ENCODE assay signal across 9 cellular contexts in genomic region chr11:65607614-65608426, GRCh38. TPM values are rescaled to one million over a fixed set of nuclear protein-coding genes. Genes with fewer than 3 reads are reported as not detected.
DNase-seq lines count a peak whose midpoint lies in the region; ATAC-seq and TF ChIP-seq lines count a peak whose summit lies in the region.
"Had no signal": no experiment of that assay in that cellular context is flagged by ENCODE, and none has a peak within 500 bp of the region (broad histone marks: within the 10 kb centered on the region; RNA-seq: fewer than 3 reads in every experiment).

No MANE protein-coding gene starts in this region.

- DNase-seq in activated naive CD8-positive, alpha-beta T cell treated with anti-CD3 and anti-CD28 coated beads, Interleukin-2, amount 50 U/mL, for 24 hours: no peak
- DNase-seq in iPS DF 6.9 (ENCODE audit: low read depth, low spot score) (no peak), tibial nerve (ENCODE audit: low spot score in 2 of 2) (no peak), spleen (no peak), posterior vena cava (ENCODE audit: low spot score) (no peak)
- DNase-seq: activated naive CD4-positive, alpha-beta T cell treated with anti-CD3 and anti-CD28 coated beads, Interleukin-2, amount 10 ng/mL, durations not matched to agents 7 days and 5 days; NCI-H2227 treated with DMSO at 0.1 percent for 48 hours had no signal

- no peak overlapping the region for H3K4me3 Mint-ChIP-seq in activated naive CD8-positive, alpha-beta T cell
- H3K4me3 Mint-ChIP-seq in activated naive CD8-positive, alpha-beta T cell treated with anti-CD3 and anti-CD28 coated beads, Interleukin-2, amount 50 U/mL, for 24 hours: no peak overlapping the region
- H3K4me3 Mint-ChIP-seq: activated naive CD4-positive, alpha-beta T cell treated with anti-CD3 and anti-CD28 coated beads, Interleukin-2, amount 10 ng/mL, durations not matched to agents 7 days and 5 days had no signal

- H3K4me3 ChIP-seq in iPS DF 6.9 (ENCODE audit: low read length) (peak overlapping the region; percentile 40; the same call in 1 of the 2 replicates), tibial nerve (peak overlapping the region in 2 of 4 donors; percentile 24 to 47), spleen (peak overlapping the region in 4 of 8 donors; percentile 7 to 48 (median 12))

- no peak for ATAC-seq in activated naive CD8-positive, alpha-beta T cell treated with anti-CD3 and anti-CD28 coated beads, Interleukin-2, amount 50 U/mL, for 24 hours

- no peak for TF ChIP-seq EP300 in tibial nerve (IDR thresholded peaks at IDR 0.05)

- 0 out of 2 replicates have a peak, but pooled peaks cover 3% of the 10 kb centered on the region for H3K36me3 ChIP-seq in iPS DF 6.9 (ENCODE audit: control insufficient read depth, insufficient read depth, low read length)
- H3K36me3 ChIP-seq in tibial nerve: peaks cover 8 to 75% (median 21%) of the 10 kb centered on the region in 3 donors
- H3K36me3 ChIP-seq in spleen: peaks cover 0 to 97% (median 78%) of the 10 kb centered on the region in 6 donors

- no CpG with 5 or more reads among the region's 37 CpGs for WGBS in iPS DF 6.9 (ENCODE audit: insufficient coverage, insufficient read length)
- 73 to 78% methylated on average over 34 to 37 of the region's 37 CpGs for WGBS in tibial nerve, 2 donors
- 84 to 93% (median 92%) methylated on average over 37 of the region's 37 CpGs for WGBS in spleen, 5 donors

- H3K27me3 Mint-ChIP-seq in activated naive CD8-positive, alpha-beta T cell: no peaks in the 10 kb centered on the region
- H3K27me3 Mint-ChIP-seq in activated naive CD8-positive, alpha-beta T cell treated with anti-CD3 and anti-CD28 coated beads, Interleukin-2, amount 50 U/mL, for 24 hours: no peaks in the 10 kb centered on the region
- H3K27me3 Mint-ChIP-seq: activated naive CD4-positive, alpha-beta T cell treated with anti-CD3 and anti-CD28 coated beads, Interleukin-2, amount 10 ng/mL, durations not matched to agents 7 days and 5 days had no signal

- H3K9me3 ChIP-seq in iPS DF 6.9 (ENCODE audit: control insufficient read depth, insufficient read depth, low read length) (no peaks in the 10 kb centered on the region), tibial nerve (no peaks in the 10 kb centered on the region), spleen (no peaks in the 10 kb centered on the region)

- intact Hi-C loops in spleen (cut with DNase I; ENCODE audit: low total_unique reads) (no loop called here), posterior vena cava (cut with DNase I) (no loop called here)

- H3K27ac Mint-ChIP-seq in activated naive CD8-positive, alpha-beta T cell: peak overlapping the region; percentile 64
- H3K27ac Mint-ChIP-seq in activated naive CD8-positive, alpha-beta T cell treated with anti-CD3 and anti-CD28 coated beads, Interleukin-2, amount 50 U/mL, for 24 hours: no peak overlapping the region

- no peak for TF ChIP-seq POLR2A in tibial nerve (IDR thresholded peaks at IDR 0.05)
- no peak for TF ChIP-seq POLR2A in spleen (IDR thresholded peaks at IDR 0.05)

- H3K4me1 Mint-ChIP-seq in activated naive CD8-positive, alpha-beta T cell (ENCODE audit: low read depth): peaks cover 28% of the 10 kb centered on the region
- peaks cover 32% of the 10 kb centered on the region for H3K4me1 Mint-ChIP-seq in activated naive CD8-positive, alpha-beta T cell treated with anti-CD3 and anti-CD28 coated beads, Interleukin-2, amount 50 U/mL, for 24 hours

- H3K27me3 ChIP-seq in iPS DF 6.9 (ENCODE audit: control insufficient read depth, insufficient read depth, low read length) (no peaks in the 10 kb centered on the region), tibial nerve (no peaks in the 10 kb centered on the region), spleen (replicated peaks in 1 of 7) (no peaks in the 10 kb centered on the region)

- H3K27ac ChIP-seq in iPS DF 6.9 (ENCODE audit: low read length) (no peak overlapping the region), tibial nerve (peak overlapping the region; percentile 31 to 96 (median 58)), spleen (peak overlapping the region in 4 of 8 donors; percentile 17 to 79 (median 40))

- H3K4me1 ChIP-seq in iPS DF 6.9 (ENCODE audit: control insufficient read depth, insufficient read depth, low read length): peaks cover 3% of the 10 kb centered on the region
- H3K4me1 ChIP-seq in tibial nerve: peaks cover 0 to 68% (median 48%) of the 10 kb centered on the region in 4 donors
- peaks cover 49 to 81% (median 67%) of the 10 kb centered on the region in 6 donors for H3K4me1 ChIP-seq in spleen

- H3K36me3 Mint-ChIP-seq in activated naive CD8-positive, alpha-beta T cell: peaks cover 4% of the 10 kb centered on the region
- peaks cover 30% of the 10 kb centered on the region for H3K36me3 Mint-ChIP-seq in activated naive CD8-positive, alpha-beta T cell treated with anti-CD3 and anti-CD28 coated beads, Interleukin-2, amount 50 U/mL, for 24 hours (ENCODE audit: low read depth)

- no peaks in the 10 kb centered on the region for H3K9me3 Mint-ChIP-seq in activated naive CD8-positive, alpha-beta T cell (ENCODE audit: low read depth)
- no peaks in the 10 kb centered on the region for H3K9me3 Mint-ChIP-seq in activated naive CD8-positive, alpha-beta T cell treated with anti-CD3 and anti-CD28 coated beads, Interleukin-2, amount 50 U/mL, for 24 hours
- H3K9me3 Mint-ChIP-seq: activated naive CD4-positive, alpha-beta T cell treated with anti-CD3 and anti-CD28 coated beads, Interleukin-2, amount 10 ng/mL, durations not matched to agents 7 days and 5 days had no signal

- TF ChIP-seq CTCF in tibial nerve (IDR thresholded peaks at IDR 0.05) (no peak), spleen (IDR thresholded peaks at IDR 0.05 in 8 of 11, conservative IDR thresholded peaks at IDR 0.05 in 3 of 11) (no peak)

RNA-seq across cellular contexts. Expression of gene MAP3K11, which starts 6.2 kb away (rescaled TPM):
- total RNA-seq in tibial nerve (100 to 1,000 TPM in 1 of 4 donors, 10 to 100 TPM in 3; 64.2 to 112 (median 83.9) TPM), spleen (100 to 1,000 TPM in 3 of 7 donors, 10 to 100 TPM in 4; 93.5 to 158 (median 99.9) TPM), posterior vena cava (10 to 100 TPM; 39.1 to 46.3 TPM)
- polyA plus RNA-seq in spleen: 100 to 1,000 TPM in 1 of 3 donors, 10 to 100 TPM in 2; 29.4 to 109 (median 97.7) TPM

RNA-seq across cellular contexts. Expression of gene PCNX3, which starts 7.8 kb away (rescaled TPM):
- total RNA-seq in tibial nerve (10 to 100 TPM; 21.0 to 53.4 (median 29.8) TPM), spleen (10 to 100 TPM; 38.6 to 51.3 (median 47.4) TPM), posterior vena cava (10 to 100 TPM; 21.3 to 22.6 TPM)
- 10 to 100 TPM in 2 of 3 donors, 1 to 10 TPM in 1; 9.2 to 24.9 (median 17.7) TPM for polyA plus RNA-seq in spleen

RNA-seq across cellular contexts. Expression of gene KCNK7, which starts 12.2 kb away (rescaled TPM):
- total RNA-seq in tibial nerve: 1 to 10 TPM in 2 of 4 donors, under 1 TPM in 1, not detected in 1; 0.63 to 3.3 (median 1.2) TPM
- 1 to 10 TPM in 4 of 7 donors, under 1 TPM in 3; 0.63 to 3.2 (median 1.1) TPM for total RNA-seq in spleen
- 1 to 10 TPM; 1.9 to 6.2 (median 2.9) TPM for polyA plus RNA-seq in spleen
- total RNA-seq in posterior vena cava: under 1 TPM; 0.65 to 0.71 TPM
- total RNA-seq: HT1080 had no signal

RNA-seq across cellular contexts. Expression of gene SIPA1, which starts 30.1 kb away (rescaled TPM):
- total RNA-seq in tibial nerve (100 to 1,000 TPM in 1 of 4 donors, 10 to 100 TPM in 3; 50.2 to 103 (median 65.0) TPM), spleen (100 to 1,000 TPM; 167 to 308 (median 255) TPM), posterior vena cava (10 to 100 TPM; 62.9 to 64.2 TPM)
- polyA plus RNA-seq in spleen: 100 to 1,000 TPM; 269 to 423 (median 327) TPM

RNA-seq across cellular contexts. Expression of gene EHBP1L1, which starts 32.0 kb away (rescaled TPM):
- total RNA-seq in tibial nerve (100 to 1,000 TPM in 3 of 4 donors, 10 to 100 TPM in 1; 87.3 to 186 (median 110) TPM), spleen (100 to 1,000 TPM; 151 to 365 (median 242) TPM), posterior vena cava (100 to 1,000 TPM; 190 to 223 TPM)
- 100 to 1,000 TPM in 2 of 3 donors, 10 to 100 TPM in 1; 44.3 to 174 (median 116) TPM for polyA plus RNA-seq in spleen
